ENCODE assay signal across 23 cellular contexts in the genomic region with DNA sequence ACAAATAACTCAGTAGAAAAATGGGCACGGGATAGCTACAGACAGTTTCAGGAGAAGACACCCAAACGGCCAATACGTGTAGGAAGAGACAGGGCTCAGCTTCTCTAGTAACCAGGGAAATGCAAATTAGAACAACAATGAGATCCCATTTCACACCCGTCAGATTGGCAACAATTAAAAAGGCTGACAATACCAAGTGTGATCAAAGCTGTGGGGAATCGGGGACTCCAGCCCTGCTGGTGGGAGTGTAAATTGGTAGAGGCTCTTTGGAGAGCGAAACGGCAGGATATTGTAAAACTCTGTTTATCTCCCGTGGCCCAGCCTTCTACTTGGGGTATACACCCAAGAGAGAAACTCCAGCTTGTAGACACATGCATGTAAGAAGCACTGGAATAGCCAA. TPM values are rescaled to one million over a fixed set of nuclear protein-coding genes. Genes with fewer than 3 reads are reported as not detected.
"Had no signal": no experiment of that assay in that cellular context is flagged by ENCODE, and none has a peak within 500 bp of the region (broad histone marks: within the 10 kb centered on the region; RNA-seq: fewer than 3 reads in every experiment).

No MANE protein-coding gene starts in this region.

- H3K4me1 ChIP-seq: breast epithelium, psoas muscle, testis had no signal

- H3K4me3 Mint-ChIP-seq: activated naive CD4-positive, alpha-beta T cell treated with anti-CD3 and anti-CD28 coated beads for 36 hours; activated T-cell treated with anti-CD3 and anti-CD28 coated beads, Interleukin-2, amount 50 U/mL, for 4 hours; type B pancreatic cell had no signal

- DNase-seq: activated CD4-positive, alpha-beta T cell treated with anti-CD3 and anti-CD28 coated beads, Interleukin-2, amount 50 U/mL, for 1 hour; activated CD4-positive, CD25-positive, alpha-beta regulatory T cell treated with anti-CD3 and anti-CD28 coated beads, Interleukin-2, amount 50 U/mL, for 72 hours; activated CD8-positive, alpha-beta memory T cell treated with anti-CD3 and anti-CD28 coated beads, Interleukin-2, amount 50 U/mL, for 4 hours; activated naive CD4-positive, alpha-beta T cell treated with anti-CD3 and anti-CD28 coated beads for 36 hours; activated T-cell treated with anti-CD3 and anti-CD28 coated beads, Interleukin-2, amount 50 U/mL, for 4 hours; anterior cingulate cortex; cortex of kidney; effector CD4-positive, alpha-beta T cell; foreskin melanocyte; kidney; left lung; ovary; psoas muscle; right cardiac atrium; stimulated activated CD4-positive, alpha-beta T cell treated with anti-CD3 and anti-CD28 coated beads, Interleukin-2, amount 100 ng/mL, for 24 hours; stimulated activated naive CD8-positive, alpha-beta T cell treated with anti-CD3 and anti-CD28 coated beads, Interleukin-15, Interleukin-2, amounts not matched to agents 100 U/mL and 50 U/mL, for 24 hours; testis had no signal

- H3K4me3 ChIP-seq: breast epithelium, left lung, ovary, psoas muscle, testis had no signal

- H3K27me3 ChIP-seq: breast epithelium, left lung, ovary, testis had no signal

- H3K36me3 ChIP-seq: breast epithelium, ovary had no signal

- H3K27ac Mint-ChIP-seq: activated naive CD4-positive, alpha-beta T cell treated with anti-CD3 and anti-CD28 coated beads for 36 hours; type B pancreatic cell had no signal

- ATAC-seq: activated T-cell treated with anti-CD3 and anti-CD28 coated beads, Interleukin-2, amount 50 U/mL, for 4 hours; left lung; psoas muscle; stimulated activated naive CD8-positive, alpha-beta T cell treated with anti-CD3 and anti-CD28 coated beads, Interleukin-15, Interleukin-2, amounts not matched to agents 100 U/mL and 50 U/mL, for 24 hours had no signal

- H3K9me3 Mint-ChIP-seq: activated naive CD4-positive, alpha-beta T cell treated with anti-CD3 and anti-CD28 coated beads for 36 hours; activated T-cell treated with anti-CD3 and anti-CD28 coated beads, Interleukin-2, amount 50 U/mL, for 4 hours; type B pancreatic cell had no signal

- H3K9me3 ChIP-seq: breast epithelium, left lung, ovary, psoas muscle, testis had no signal

- H3K27ac ChIP-seq: breast epithelium, ovary, psoas muscle, testis had no signal

RNA-seq across cellular contexts. Expression of gene SPNS2, which starts 28.9 kb away (rescaled TPM):
- polyA plus RNA-seq: fibroblast of lung had no signal

RNA-seq across cellular contexts. Expression of gene GGT6, which starts 32.8 kb away (rescaled TPM):
- total RNA-seq: activated naive CD4-positive, alpha-beta T cell treated with anti-CD3 and anti-CD28 coated beads for 36 hours; activated T-cell treated with anti-CD3 and anti-CD28 coated beads, Interleukin-2, amount 50 U/mL, for 4 hours; fibroblast of lung; mononuclear cell; psoas muscle; right cardiac atrium; skeletal muscle tissue; T-helper 1 cell treated with Interleukin-12 subunit alpha and Interleukin-12 subunit beta and Interleukin-4 antibody, amounts not matched to agents 30 ng/mL and 1 ng/mL, for 36 hours had no signal
- polyA plus RNA-seq: fibroblast of lung, right cardiac atrium had no signal

RNA-seq across cellular contexts. Expression of gene SMTNL2, which starts 56.8 kb away (rescaled TPM):
- total RNA-seq: activated naive CD4-positive, alpha-beta T cell treated with anti-CD3 and anti-CD28 coated beads for 36 hours; activated T-cell treated with anti-CD3 and anti-CD28 coated beads, Interleukin-2, amount 50 U/mL, for 4 hours; mononuclear cell; T-helper 1 cell treated with Interleukin-12 subunit alpha and Interleukin-12 subunit beta and Interleukin-4 antibody, amounts not matched to agents 30 ng/mL and 1 ng/mL, for 36 hours had no signal
